11 cellular contexts compared by ENCODE assay signal in genomic region chr7:112866424-112866823, GRCh38.
DNase-seq lines count a peak whose midpoint lies in the region; ATAC-seq, FAIRE-seq and TF ChIP-seq lines count a peak whose summit lies in the region.
"Had no signal": no experiment of that assay in that cellular context is flagged by ENCODE, and none has a peak within 500 bp of the region (broad histone marks: within the 10 kb centered on the region; RNA-seq: fewer than 3 reads in every experiment).

No MANE protein-coding gene starts in this region.

- H3K9me3 Mint-ChIP-seq in activated B cell treated with CpG ODN at 0.5 μM for 24 hours (peaks cover 3% of the 10 kb centered on the region), neural progenitor cell (peaks cover 48% of the 10 kb centered on the region)
- H3K9me3 Mint-ChIP-seq: activated T-helper 17 cell treated with anti-CD3 and anti-CD28 coated beads, Interleukin-2, amount 50 U/mL, for 72 hours had no signal

- POLR2A ChIA-PET in activated B cell treated with CpG ODN at 0.5 μM for 24 hours (lab: Charles Lee), result no interaction called here

- H3K27me3 ChIP-seq in Karpas-422 (ENCODE audit: low read length) (no peaks in the 10 kb centered on the region), neural progenitor cell (no peaks in the 10 kb centered on the region)

- H3K27ac ChIP-seq in Karpas-422 (ENCODE audit: low read length), result no peak overlapping the region
- no peak overlapping the region for H3K27ac ChIP-seq in neural progenitor cell

- H3K27ac Mint-ChIP-seq in activated B cell treated with CpG ODN at 0.5 μM for 24 hours, result peak overlapping the region; percentile 35
- H3K27ac Mint-ChIP-seq in neural progenitor cell, result no peak overlapping the region
- H3K27ac Mint-ChIP-seq: activated T-helper 17 cell treated with anti-CD3 and anti-CD28 coated beads, Interleukin-2, amount 50 U/mL, for 72 hours had no signal

- no peak overlapping the region for H3K9ac ChIP-seq in Karpas-422 (ENCODE audit: low read length)
- H3K9ac ChIP-seq in neural progenitor cell, result no peak overlapping the region

- H3F3A ChIP-seq in neural progenitor cell (ENCODE audit: low read depth), result no peaks in the 10 kb centered on the region

- H3K4me1 Mint-ChIP-seq in activated B cell treated with CpG ODN at 0.5 μM for 24 hours, result peaks cover 21% of the 10 kb centered on the region
- H3K4me1 Mint-ChIP-seq in neural progenitor cell, result no peaks in the 10 kb centered on the region

- no peak for TF ChIP-seq POLR2A in GM12892 (IDR thresholded peaks at IDR 0.05; ENCODE audit: low read depth, low read length)
- TF ChIP-seq POLR2A in erythroblast (IDR thresholded peaks at IDR 0.05; ENCODE audit: low read length), result no peak

- no peak overlapping the region for H3K4me3 ChIP-seq in Karpas-422 (ENCODE audit: low read length)
- H3K4me3 ChIP-seq in neural progenitor cell, result no peak overlapping the region

- no peak overlapping the region for H2AFZ ChIP-seq in Karpas-422 (ENCODE audit: low read length)
- H2AFZ ChIP-seq in neural progenitor cell (replicated peaks), result no peak overlapping the region

- H3K9me3 ChIP-seq in Karpas-422 (ENCODE audit: low read length) (no peaks in the 10 kb centered on the region), neural progenitor cell (ENCODE audit: low read depth) (no peaks in the 10 kb centered on the region)

- peaks cover 7% of the 10 kb centered on the region for H3K4me1 ChIP-seq in Karpas-422 (ENCODE audit: low read length)
- no peaks in the 10 kb centered on the region for H3K4me1 ChIP-seq in neural progenitor cell

- H3K4me2 ChIP-seq in Karpas-422 (ENCODE audit: low read depth, low read length, poor library complexity, severe bottlenecking) (no peak overlapping the region), neural progenitor cell (no peak overlapping the region)

- DNase-seq in GM12892 (ENCODE audit: insufficient read length), result peak; percentile 13
- no peak for DNase-seq in activated B cell treated with CpG ODN at 0.5 μM for 24 hours
- DNase-seq in NCI-H187 treated with DMSO at 0.1 percent for 48 hours (lab: John Stamatoyannopoulos, UW), result no peak
- DNase-seq in erythroblast (lab: John Stamatoyannopoulos, UW), result no peak
- no peak for DNase-seq in Karpas-422
- DNase-seq in neural progenitor cell (ENCODE audit: low spot score), result no peak
- DNase-seq: mesendoderm had no signal

- H3K4me3 Mint-ChIP-seq in activated B cell treated with CpG ODN at 0.5 μM for 24 hours (peak overlapping the region; percentile 28), neural progenitor cell (no peak overlapping the region)
- H3K4me3 Mint-ChIP-seq: activated T-helper 17 cell treated with anti-CD3 and anti-CD28 coated beads, Interleukin-2, amount 50 U/mL, for 72 hours had no signal

- H3K36me3 ChIP-seq in Karpas-422 (ENCODE audit: insufficient read depth, low read length) (no peaks in the 10 kb centered on the region), neural progenitor cell (peaks cover 7% of the 10 kb centered on the region)

- no peak for TF ChIP-seq CTCF in activated B cell treated with CpG ODN at 0.5 μM for 24 hours (IDR thresholded peaks at IDR 0.05)
- TF ChIP-seq CTCF in neural progenitor cell (IDR thresholded peaks at IDR 0.05), result no peak

- intact Hi-C loops in activated B cell treated with CpG ODN at 0.5 μM for 24 hours (cut with micrococcal nuclease), result no loop called here

- FAIRE-seq in GM12892 (lab: Jason Lieb, UNC), result peak; percentile 74
- FAIRE-seq: endometrium had no signal

- ATAC-seq in GM19372 (IDR thresholded peaks at IDR 0.05; ENCODE audit: low read depth, unreplicated experiment), result peak; percentile 90
- ATAC-seq in HG03025 (IDR thresholded peaks at IDR 0.05; ENCODE audit: low FRiP score, unreplicated experiment), result peak; percentile 99
- peak; percentile 40 for ATAC-seq in activated B cell treated with CpG ODN at 0.5 μM for 24 hours (ENCODE audit: low read depth)
- ATAC-seq: activated T-helper 17 cell treated with anti-CD3 and anti-CD28 coated beads, Interleukin-2, amount 50 U/mL, for 72 hours had no signal

- H3K9me2 ChIP-seq in Karpas-422 (replicated peaks; ENCODE audit: insufficient read depth, low read length), result no peaks in the 10 kb centered on the region

- CTCF ChIA-PET in activated B cell treated with CpG ODN at 0.5 μM for 24 hours (lab: Charles Lee), result interaction anchor here (1.0 kb wide), 1 partner anchor 37 kb away, joined by 3 read pairs; no protein-coding TSS in a partner anchor

- H3K36me3 Mint-ChIP-seq in activated B cell treated with CpG ODN at 0.5 μM for 24 hours (ENCODE audit: low read depth) (peaks cover 14% of the 10 kb centered on the region), neural progenitor cell (peaks cover 40% of the 10 kb centered on the region)

- H4K20me1 ChIP-seq in Karpas-422 (ENCODE audit: insufficient read depth, low read depth, low read length) (peaks cover 6% of the 10 kb centered on the region; the same call in 1 of the 2 replicates), neural progenitor cell (ENCODE audit: low read depth) (peaks cover 5% of the 10 kb centered on the region)

- H3K79me2 ChIP-seq in Karpas-422 (ENCODE audit: low read length) (peaks cover 48% of the 10 kb centered on the region), neural progenitor cell (ENCODE audit: low read depth) (peaks cover 63% of the 10 kb centered on the region)

- H3K27me3 Mint-ChIP-seq in activated B cell treated with CpG ODN at 0.5 μM for 24 hours (no peaks in the 10 kb centered on the region), neural progenitor cell (ENCODE audit: insufficient read depth, low read depth) (peaks cover 6% of the 10 kb centered on the region)
- H3K27me3 Mint-ChIP-seq: activated T-helper 17 cell treated with anti-CD3 and anti-CD28 coated beads, Interleukin-2, amount 50 U/mL, for 72 hours had no signal

Comparison
In these comparisons a context has a peak if more than half of its experiments do, and no peak if none do; other contexts are left out.
1. ATAC-seq: peak in every context shown above with its lines; median percentile 99 in HG03025; 90 in GM19372; 40 in activated B cell treated with CpG ODN at 0.5 μM for 24 hours.